In genomic region chr17:1186923-1187771, GRCh38 we compare ENCODE assay signal across 9 cellular contexts. TPM values are rescaled to one million over a fixed set of nuclear protein-coding genes. Genes with fewer than 3 reads are reported as not detected.
DNase-seq lines count a peak whose midpoint lies in the region; ATAC-seq and TF ChIP-seq lines count a peak whose summit lies in the region.
"Had no signal": no experiment of that assay in that cellular context is flagged by ENCODE, and none has a peak within 500 bp of the region (broad histone marks: within the 10 kb centered on the region; RNA-seq: fewer than 3 reads in every experiment).

No MANE protein-coding gene starts in this region.

- H3K4me3 ChIP-seq in Peyer's patch: peak overlapping the region in 1 of 4 donors; percentile 11
- H3K4me3 ChIP-seq: SK-N-MC had no signal

- peaks cover 0 to 9% (median 0%) of the 10 kb centered on the region in 3 donors for H3K27me3 Mint-ChIP-seq in CD14-positive monocyte (ENCODE audit: low read depth in 3 of 3)
- no peaks in the 10 kb centered on the region for H3K27me3 Mint-ChIP-seq in naive thymus-derived CD8-positive, alpha-beta T cell

- DNase-seq in CD14-positive monocyte (ENCODE audit: low spot score): peak; percentile 85
- DNase-seq in Peyer's patch: peak; percentile 63 to 89 (median 87)
- peak; percentile 62 for DNase-seq in activated T-helper 1 cell treated with Interleukin-2 at 50 U/mL for 16 hours (ENCODE audit: low read depth)
- DNase-seq in fibroblast of gingiva (ENCODE audit: low read depth): peak; percentile 83
- DNase-seq in naive thymus-derived CD8-positive, alpha-beta T cell: peak; percentile 54 to 78 (median 72)
- DNase-seq in stimulated activated effector memory CD8-positive, alpha-beta T cell treated with anti-CD3 and anti-CD28 coated beads, Interleukin-12 subunit alpha, Interleukin-12 subunit beta, amount 100 ng/mL, for 72 hours (ENCODE audit: low spot score in 2 of 2): peak; percentile 82 to 87

- H3K4me1 Mint-ChIP-seq in CD14-positive monocyte: peaks cover 67% of the 10 kb centered on the region
- peaks cover 7 to 34% (median 19%) of the 10 kb centered on the region in 4 donors for H3K4me1 Mint-ChIP-seq in naive thymus-derived CD8-positive, alpha-beta T cell
- peaks cover 24% of the 10 kb centered on the region for H3K4me1 Mint-ChIP-seq in stimulated activated effector memory CD8-positive, alpha-beta T cell treated with anti-CD3 and anti-CD28 coated beads, Interleukin-12 subunit alpha, Interleukin-12 subunit beta, amount 100 ng/mL, for 72 hours

- peaks cover 0 to 42% (median 29%) of the 10 kb centered on the region in 4 donors for H3K4me1 ChIP-seq in Peyer's patch

- peak overlapping the region; percentile 37 to 78 for H3K4me3 Mint-ChIP-seq in CD14-positive monocyte
- no peak overlapping the region for H3K4me3 Mint-ChIP-seq in naive thymus-derived CD8-positive, alpha-beta T cell
- H3K4me3 Mint-ChIP-seq in stimulated activated effector memory CD8-positive, alpha-beta T cell treated with anti-CD3 and anti-CD28 coated beads, Interleukin-12 subunit alpha, Interleukin-12 subunit beta, amount 100 ng/mL, for 72 hours: no peak overlapping the region

- H3K27ac Mint-ChIP-seq in CD14-positive monocyte: peak overlapping the region in 6 of 7 donors; percentile 28 to 87 (median 68)
- peak overlapping the region in 1 of 10 donors; percentile 43 for H3K27ac Mint-ChIP-seq in naive thymus-derived CD8-positive, alpha-beta T cell
- H3K27ac Mint-ChIP-seq in stimulated activated effector memory CD8-positive, alpha-beta T cell treated with anti-CD3 and anti-CD28 coated beads, Interleukin-12 subunit alpha, Interleukin-12 subunit beta, amount 100 ng/mL, for 72 hours: peak overlapping the region; percentile 74

- TF ChIP-seq POLR2A in Peyer's patch (IDR thresholded peaks at IDR 0.05): peak in 1 of 2 donors; percentile 17

- H3K36me3 ChIP-seq in Peyer's patch: no peaks in the 10 kb centered on the region

- peaks cover 0 to 2% (median 0%) of the 10 kb centered on the region in 7 donors for H3K9me3 Mint-ChIP-seq in CD14-positive monocyte
- H3K9me3 Mint-ChIP-seq in naive thymus-derived CD8-positive, alpha-beta T cell: no peaks in the 10 kb centered on the region
- H3K9me3 Mint-ChIP-seq in stimulated activated effector memory CD8-positive, alpha-beta T cell treated with anti-CD3 and anti-CD28 coated beads, Interleukin-12 subunit alpha, Interleukin-12 subunit beta, amount 100 ng/mL, for 72 hours: no peaks in the 10 kb centered on the region

- no peaks in the 10 kb centered on the region for H3K9me3 ChIP-seq in Peyer's patch

- TF ChIP-seq CTCF in CD14-positive monocyte (IDR thresholded peaks at IDR 0.05) (peak; percentile 97), Peyer's patch (IDR thresholded peaks at IDR 0.05) (peak; percentile 83 to 99 (median 95))

- POLR2A ChIA-PET in naive thymus-derived CD8-positive, alpha-beta T cell (lab: Charles Lee): interaction anchor here (2.0 to 3.0 kb wide), 2 partner anchors 11 to 13 kb away, joined by 9 to 13 read pairs; no protein-coding TSS in a partner anchor

- intact Hi-C loops in CD14-positive monocyte (cut with micrococcal nuclease): loop anchor here (5.0 kb wide), 1 partner anchor 65 kb away; no protein-coding TSS in a partner anchor

- H3K36me3 Mint-ChIP-seq in CD14-positive monocyte: peaks cover 22 to 26% of the 10 kb centered on the region in 2 donors
- no peaks in the 10 kb centered on the region for H3K36me3 Mint-ChIP-seq in naive thymus-derived CD8-positive, alpha-beta T cell
- peaks cover 4% of the 10 kb centered on the region for H3K36me3 Mint-ChIP-seq in stimulated activated effector memory CD8-positive, alpha-beta T cell treated with anti-CD3 and anti-CD28 coated beads, Interleukin-12 subunit alpha, Interleukin-12 subunit beta, amount 100 ng/mL, for 72 hours

- no peaks in the 10 kb centered on the region for H3K27me3 ChIP-seq in Peyer's patch

- peak overlapping the region in 3 of 4 donors; percentile 5 to 53 (median 24) for H3K27ac ChIP-seq in Peyer's patch
- H3K27ac ChIP-seq: SK-N-MC had no signal

- ATAC-seq in HG03280 (IDR thresholded peaks at IDR 0.05; ENCODE audit: unreplicated experiment) (peak; percentile 49), GM18502 (IDR thresholded peaks at IDR 0.05; ENCODE audit: poor library complexity, unreplicated experiment) (no peak)
- ATAC-seq in naive thymus-derived CD8-positive, alpha-beta T cell: peak; percentile 83 to 99
- peak; percentile 88 for ATAC-seq in stimulated activated effector memory CD8-positive, alpha-beta T cell treated with anti-CD3 and anti-CD28 coated beads, Interleukin-12 subunit alpha, Interleukin-12 subunit beta, amount 100 ng/mL, for 72 hours

RNA-seq across cellular contexts. Expression of gene ABR, which starts 7.4 kb away (rescaled TPM):
- polyA plus RNA-seq in CD14-positive monocyte: 10 to 100 TPM; 19.8 to 26.0 TPM
- 100 to 1,000 TPM; 220 to 753 (median 440) TPM for total RNA-seq in Peyer's patch
- total RNA-seq in naive thymus-derived CD8-positive, alpha-beta T cell: 100 to 1,000 TPM; 118 to 120 TPM
- 10 to 100 TPM in 1 of 3 donors, 1 to 10 TPM in 2; 8.6 to 13.0 (median 8.7) TPM for polyA plus RNA-seq in naive thymus-derived CD8-positive, alpha-beta T cell

Comparison
In these comparisons a context has a peak if more than half of its experiments do, and no peak if none do; other contexts are left out.
1. H3K4me3 Mint-ChIP-seq: peak in CD14-positive monocyte (2 of 2); none in naive thymus-derived CD8-positive, alpha-beta T cell (0 of 10) and stimulated activated effector memory CD8-positive, alpha-beta T cell treated with anti-CD3 and anti-CD28 coated beads, Interleukin-12 subunit alpha, Interleukin-12 subunit beta, amount 100 ng/mL, for 72 hours (single experiment).
2. Peak in every context shown above with its lines, with median percentiles within 50 percentile points of each other: DNase-seq.